Comparison of ENCODE assay signal across 8 cellular contexts in genomic region chr12:50637870-50638481, GRCh38.
DNase-seq lines count a peak whose midpoint lies in the region; ATAC-seq and TF ChIP-seq lines count a peak whose summit lies in the region.

No MANE protein-coding gene starts in this region.

- no peaks in the 10 kb centered on the region for H3K9me3 ChIP-seq in tibial artery

- no peak overlapping the region for H3K27ac ChIP-seq in tibial artery

- peaks cover 0 to 17% (median 9%) of the 10 kb centered on the region in 3 donors for H3K36me3 ChIP-seq in tibial artery

- no peaks in the 10 kb centered on the region for H3K27me3 ChIP-seq in tibial artery

- H3K4me1 ChIP-seq in tibial artery: no peaks in the 10 kb centered on the region

- DNase-seq in AG09319 (ENCODE audit: extremely low read depth, low read depth): no peak
- peak; percentile 61 for DNase-seq in GM12865 (ENCODE audit: low read depth)
- DNase-seq in NCI-H2227 treated with DMSO at 0.1 percent for 48 hours (lab: John Stamatoyannopoulos, UW): peak; percentile 31
- peak; percentile 59 for DNase-seq in astrocyte of the hippocampus (ENCODE audit: low read depth, low spot score)
- peak; percentile 63 for DNase-seq in iris pigment epithelial cell (ENCODE audit: low read depth)
- DNase-seq in tibial artery: no peak
- no peak for DNase-seq in COLO668 (lab: John Stamatoyannopoulos, UW; ENCODE audit: unreplicated experiment)

- ATAC-seq in GM21717 (IDR thresholded peaks at IDR 0.05; ENCODE audit: unreplicated experiment): no peak

- H3K4me3 ChIP-seq in GM12865 (ENCODE audit: low read depth, low read length) (no peak overlapping the region), tibial artery (no peak overlapping the region)

- intact Hi-C loops in tibial artery (cut with DNase I; ENCODE audit: low total_unique reads): no loop called here

- TF ChIP-seq CTCF in AG09319 (IDR thresholded peaks at IDR 0.05; ENCODE audit: low read depth, low read length): peak; percentile 54
- peak; percentile 51 for TF ChIP-seq CTCF in GM12865 (IDR thresholded peaks at IDR 0.05; ENCODE audit: insufficient read depth, low read depth, low read length, missing control alignments)
- TF ChIP-seq CTCF in tibial artery (IDR thresholded peaks at IDR 0.05): peak; percentile 65 to 69

Comparison
In these comparisons a context has a peak if more than half of its experiments do, and no peak if none do; other contexts are left out.
1. DNase-seq: peak in GM12865 (single experiment), NCI-H2227 treated with DMSO at 0.1 percent for 48 hours (single experiment), astrocyte of the hippocampus (single experiment) and iris pigment epithelial cell (single experiment); none in AG09319 (single experiment), tibial artery (0 of 2) and COLO668 (single experiment).
2. Peak in every context shown above with its lines, with median percentiles within 50 percentile points of each other: CTCF ChIP-seq.